In genomic region chr6:25172819-25173218, GRCh38 we compare ENCODE assay signal across 9 cellular contexts.
DNase-seq lines count a peak whose midpoint lies in the region; TF ChIP-seq lines count a peak whose summit lies in the region.
"Had no signal": no experiment of that assay in that cellular context is flagged by ENCODE, and none has a peak within 500 bp of the region (broad histone marks: within the 10 kb centered on the region; RNA-seq: fewer than 3 reads in every experiment).

No MANE protein-coding gene starts in this region.

- no CpG with 5 or more reads among the region's 3 CpGs for WGBS in mesendoderm (ENCODE audit: extremely low coverage, insufficient coverage, low lambda C conversion rate)

- no peak overlapping the region for H2BK120ac ChIP-seq in mesendoderm (ENCODE audit: low read depth, low read length)

- no peak overlapping the region for H3K56ac ChIP-seq in mesendoderm (ENCODE audit: low read length)

- H2BK5ac ChIP-seq in mesendoderm (ENCODE audit: low read length), result no peak overlapping the region

- intact Hi-C loops in breast epithelium (cut with DNase I; ENCODE audit: low total_unique reads), result no loop called here

- DNase-seq in AG08396 (ENCODE audit: low spot score) (peak; percentile 79), LHCN-M2 (ENCODE audit: low read depth) (peak; percentile 94), breast epithelium (ENCODE audit: low spot score in 2 of 2) (peak in 1 of 2 donors; percentile 37), mesendoderm (peak; percentile 81), OCI-M2 (lab: John Stamatoyannopoulos, UW; ENCODE audit: unreplicated experiment) (no peak), NCI-H526 treated with DMSO at 0.1 percent for 48 hours (lab: John Stamatoyannopoulos, UW) (no peak)
- no peak for DNase-seq in activated naive CD4-positive, alpha-beta T cell treated with anti-CD3 and anti-CD28 coated beads, Interleukin-2, amount 50 U/mL, for 16 hours
- no peak for DNase-seq in activated CD4-positive, alpha-beta T cell treated with anti-CD3 and anti-CD28 coated beads, Interleukin-2, amount 50 U/mL, for 48 hours
- DNase-seq: H7 had no signal

- no peak overlapping the region for H3K18ac ChIP-seq in mesendoderm (ENCODE audit: low read length)

- no peaks in the 10 kb centered on the region for H3K27me3 ChIP-seq in breast epithelium
- no peaks in the 10 kb centered on the region for H3K27me3 ChIP-seq in mesendoderm (ENCODE audit: insufficient read depth, low read length, poor library complexity)

- H3K9me3 ChIP-seq in breast epithelium, result no peaks in the 10 kb centered on the region

- no peaks in the 10 kb centered on the region for H3K79me1 ChIP-seq in mesendoderm (ENCODE audit: low read length)

- H3K27ac ChIP-seq in breast epithelium, result peak overlapping the region; percentile 57 to 61
- no peak overlapping the region for H3K27ac ChIP-seq in mesendoderm (ENCODE audit: low read depth, low read length)

- H3K4me1 ChIP-seq in breast epithelium (no peaks in the 10 kb centered on the region), mesendoderm (ENCODE audit: control insufficient read depth, low read depth, low read length) (no peaks in the 10 kb centered on the region)

- H4K8ac ChIP-seq in mesendoderm (ENCODE audit: low read depth, low read length), result no peak overlapping the region

- no peak overlapping the region for H2AK5ac ChIP-seq in mesendoderm (ENCODE audit: low read length)

- H3K36me3 ChIP-seq in breast epithelium (no peaks in the 10 kb centered on the region), mesendoderm (ENCODE audit: control insufficient read depth, insufficient read depth, low read length) (no peaks in the 10 kb centered on the region)

- H3K79me2 ChIP-seq in mesendoderm (ENCODE audit: control insufficient read depth, insufficient read depth, low read length), result no peaks in the 10 kb centered on the region

- TF ChIP-seq POLR2A in breast epithelium (IDR thresholded peaks at IDR 0.05), result no peak

- no peak overlapping the region for H2BK15ac ChIP-seq in mesendoderm (replicated peaks; ENCODE audit: low read depth)

- H4K5ac ChIP-seq in mesendoderm (ENCODE audit: low read length), result no peak overlapping the region

- H3K4me3 ChIP-seq in breast epithelium, result no peak overlapping the region
- no peak overlapping the region for H3K4me3 ChIP-seq in mesendoderm (ENCODE audit: low read length)

- H3K4me2 ChIP-seq in mesendoderm (ENCODE audit: low read length), result no peak overlapping the region

- no peak overlapping the region for H3K23ac ChIP-seq in mesendoderm (ENCODE audit: low read length)

- H3K4ac ChIP-seq in mesendoderm (ENCODE audit: low read depth, low read length), result no peak overlapping the region

- H3K9ac ChIP-seq in mesendoderm (ENCODE audit: low read length), result no peak overlapping the region

- no peak for TF ChIP-seq CTCF in breast epithelium (IDR thresholded peaks at IDR 0.05)

Comparison
In these comparisons a context has a peak if more than half of its experiments do, and no peak if none do; other contexts are left out.
1. DNase-seq: peak in AG08396 (single experiment), LHCN-M2 (single experiment) and mesendoderm (single experiment); none in OCI-M2 (single experiment), activated naive CD4-positive, alpha-beta T cell treated with anti-CD3 and anti-CD28 coated beads, Interleukin-2, amount 50 U/mL, for 16 hours (single experiment), NCI-H526 treated with DMSO at 0.1 percent for 48 hours (single experiment) and activated CD4-positive, alpha-beta T cell treated with anti-CD3 and anti-CD28 coated beads, Interleukin-2, amount 50 U/mL, for 48 hours (0 of 2).